ENCODE assay signal across 1 cellular context in genomic region chr2:74816540-74817331, GRCh38.
TF ChIP-seq lines count a peak whose summit lies in the region.

No MANE protein-coding gene starts in this region.

TF ChIP-seq in HepG2, 621 proteins besides CTCF, POLR2A, EP300 and RAD21 (continued from another document and continues in another):
- TF ChIP-seq ARID5B (CRISPR knock-in tag; IDR thresholded peaks at IDR 0.05) (peak; percentile 97), NFYC (CRISPR knock-in tag; IDR thresholded peaks at IDR 0.05) (no peak), MLLT10 (CRISPR knock-in tag; IDR thresholded peaks at IDR 0.05) (no peak), TIGD3 (CRISPR knock-in tag; IDR thresholded peaks at IDR 0.05; ENCODE audit: borderline replicate concordance) (no peak), ZNF776 (CRISPR knock-in tag; IDR thresholded peaks at IDR 0.05) (no peak), ZNF276 (CRISPR knock-in tag; IDR thresholded peaks at IDR 0.05; ENCODE audit: low read depth) (no peak), SAFB2 (CRISPR knock-in tag; IDR thresholded peaks at IDR 0.05; ENCODE audit: borderline replicate concordance, low read depth) (no peak), PRPF4 (IDR thresholded peaks at IDR 0.05; ENCODE audit: low read depth, low read length, poor library complexity, severe bottlenecking) (no peak), ZNF292 (CRISPR knock-in tag; IDR thresholded peaks at IDR 0.05; ENCODE audit: borderline replicate concordance, low read depth) (peak; percentile 87), ZBTB26 (CRISPR knock-in tag; IDR thresholded peaks at IDR 0.05; ENCODE audit: borderline replicate concordance) (no peak), ATF7-NPFF (CRISPR knock-in tag; IDR thresholded peaks at IDR 0.05; ENCODE audit: low read depth) (no peak), ZFP82 (CRISPR knock-in tag; IDR thresholded peaks at IDR 0.05; ENCODE audit: borderline replicate concordance) (no peak), ZBTB46 (CRISPR knock-in tag; IDR thresholded peaks at IDR 0.05; ENCODE audit: borderline replicate concordance) (no peak), ZNF101 (CRISPR knock-in tag; IDR thresholded peaks at IDR 0.05; ENCODE audit: borderline replicate concordance, low read depth) (no peak), GABPB1 (CRISPR knock-in tag; IDR thresholded peaks at IDR 0.05) (no peak), MAZ (IDR thresholded peaks at IDR 0.05; ENCODE audit: borderline replicate concordance, low read depth, low read length) (no peak), MAZ (CRISPR knock-in tag; IDR thresholded peaks at IDR 0.05; ENCODE audit: low read depth) (peak; percentile 64), PAXIP1 (CRISPR knock-in tag; conservative IDR thresholded peaks at IDR 0.05) (peak; percentile 89), ZNF629 (CRISPR knock-in tag; conservative IDR thresholded peaks at IDR 0.05) (no peak), ZNF781 (CRISPR knock-in tag; IDR thresholded peaks at IDR 0.05; ENCODE audit: borderline replicate concordance, not compliant biosample characterization) (no peak), AGO1 (IDR thresholded peaks at IDR 0.05; ENCODE audit: low read depth, low read length, poor library complexity, severe bottlenecking) (no peak), ZNF343 (CRISPR knock-in tag; IDR thresholded peaks at IDR 0.05) (no peak), TEAD2 (CRISPR knock-in tag; IDR thresholded peaks at IDR 0.05) (no peak), JDP2 (CRISPR knock-in tag; IDR thresholded peaks at IDR 0.05; ENCODE audit: borderline replicate concordance) (no peak), MTA1 (CRISPR knock-in tag; IDR thresholded peaks at IDR 0.05; ENCODE audit: borderline replicate concordance) (peak; percentile 70), KAT7 (CRISPR knock-in tag; IDR thresholded peaks at IDR 0.05; ENCODE audit: borderline replicate concordance) (peak; percentile 49; the same call in 1 of the 2 replicates), ZNF567 (CRISPR knock-in tag; IDR thresholded peaks at IDR 0.05; ENCODE audit: borderline replicate concordance) (no peak), SMAD9 (CRISPR knock-in tag; IDR thresholded peaks at IDR 0.05) (no peak), ZNF574 (CRISPR knock-in tag; IDR thresholded peaks at IDR 0.05) (peak; percentile 57; the same call in 1 of the 2 replicates), MAX (IDR thresholded peaks at IDR 0.05) (peak; percentile 30; the same call in 1 of the 2 replicates), ZNF496 (CRISPR knock-in tag; IDR thresholded peaks at IDR 0.05; ENCODE audit: insufficient replicate concordance) (no peak), PLRG1 (conservative IDR thresholded peaks at IDR 0.05) (no peak), KLF6 (CRISPR knock-in tag; IDR thresholded peaks at IDR 0.05) (peak; percentile 53; the same call in 1 of the 2 replicates)
